Comparison of ENCODE assay signal across 38 cellular contexts in the genomic region with DNA sequence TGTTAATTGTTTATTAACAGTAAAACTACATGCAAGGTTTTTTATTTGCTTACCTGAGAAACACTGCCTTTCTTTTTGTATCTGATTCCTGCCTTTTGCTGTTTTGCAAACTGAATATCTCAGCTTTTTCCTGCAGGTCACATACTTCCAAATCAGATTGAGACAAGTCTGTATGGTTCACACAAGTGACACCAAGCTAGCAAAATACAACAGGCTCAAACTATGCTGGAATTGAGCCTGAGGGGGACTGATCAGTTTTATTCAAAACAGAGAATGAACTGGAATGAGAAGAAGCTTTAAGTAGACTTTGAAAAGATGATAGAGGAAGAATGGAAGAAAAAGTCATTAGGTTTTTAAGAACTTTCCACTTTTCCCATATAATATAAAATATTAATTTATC.
"Had no signal": no experiment of that assay in that cellular context is flagged by ENCODE, and none has a peak within 500 bp of the region (broad histone marks: within the 10 kb centered on the region; RNA-seq: fewer than 3 reads in every experiment).

No MANE protein-coding gene starts in this region.

- H3K4me1 Mint-ChIP-seq: activated naive CD4-positive, alpha-beta T cell treated with anti-CD3 and anti-CD28 coated beads, Interleukin-2, amount 50 U/mL, for 24 hours; activated T-helper 17 cell treated with anti-CD3 and anti-CD28 coated beads, Interleukin-2, amount 50 U/mL, for 72 hours; brain; central memory CD8-positive, alpha-beta T cell had no signal

- H3K36me3 ChIP-seq: adrenal gland, ascending aorta, brain microvascular endothelial cell, breast epithelium, cardiac muscle cell had no signal

- DNase-seq: activated effector memory CD4-positive, alpha-beta T cell treated with anti-CD3 and anti-CD28 coated beads, Interleukin-2, amount 50 U/mL, for 16 hours; activated effector memory CD4-positive, alpha-beta T cell treated with Interleukin-2 at 50 U/mL for 16 hours; activated gamma-delta T cell; activated gamma-delta T cell treated with Interleukin-2 at 50 U/mL for 16 hours; activated naive CD4-positive, alpha-beta T cell; activated naive CD4-positive, alpha-beta T cell treated with anti-CD3 and anti-CD28 coated beads for 36 hours; activated naive CD4-positive, alpha-beta T cell treated with anti-CD3 and anti-CD28 coated beads, Interleukin-2, amount 10 ng/mL, durations not matched to agents 7 days and 5 days; activated naive CD4-positive, alpha-beta T cell treated with anti-CD3 and anti-CD28 coated beads, Interleukin-2, amount 50 U/mL, for 16 hours; activated naive CD4-positive, alpha-beta T cell treated with Interleukin-2 at 50 U/mL for 16 hours; activated naive CD8-positive, alpha-beta T cell treated with anti-CD3 and anti-CD28 coated beads for 36 hours; activated naive CD8-positive, alpha-beta T cell treated with anti-CD3 and anti-CD28 coated beads, Interleukin-2, amount 10 ng/mL, durations not matched to agents 7 days and 5 days; activated naive CD8-positive, alpha-beta T cell treated with anti-CD3 and anti-CD28 coated beads, Interleukin-2, amount 50 U/mL, for 24 hours; activated T-cell treated with anti-CD3 and anti-CD28 coated beads, Interleukin-2, amount 50 U/mL, for 1 hour; activated T-cell treated with anti-CD3 and anti-CD28 coated beads, Interleukin-2, amount 50 U/mL, for 24 hours; activated T-cell treated with anti-CD3 and anti-CD28 coated beads, Interleukin-2, amount 50 U/mL, for 4 hours; activated T-cell treated with anti-CD3 and anti-CD28 coated beads, Interleukin-2, amount 50 U/mL, for 48 hours; activated T-cell treated with anti-CD3 and anti-CD28 coated beads, Interleukin-2, amount 50 U/mL, for 72 hours; adrenal gland; amniotic stem cell; amygdala; anterior cingulate cortex; aorta; body of pancreas; brain microvascular endothelial cell; caudate nucleus; central memory CD4-positive, alpha-beta T cell; cerebellar nuclear complex had no signal

- H3K27ac Mint-ChIP-seq: activated naive CD4-positive, alpha-beta T cell treated with anti-CD3 and anti-CD28 coated beads for 36 hours; activated naive CD4-positive, alpha-beta T cell treated with anti-CD3 and anti-CD28 coated beads, Interleukin-2, amount 10 ng/mL, durations not matched to agents 7 days and 5 days; activated naive CD4-positive, alpha-beta T cell treated with anti-CD3 and anti-CD28 coated beads, Interleukin-2, amount 50 U/mL, for 24 hours; activated naive CD4-positive, alpha-beta T cell treated with anti-CD3 and anti-CD28 coated beads, Interleukin-2, amount 50 U/mL, for 72 hours; activated naive CD8-positive, alpha-beta T cell; activated naive CD8-positive, alpha-beta T cell treated with anti-CD3 and anti-CD28 coated beads for 36 hours; activated naive CD8-positive, alpha-beta T cell treated with anti-CD3 and anti-CD28 coated beads, Interleukin-2, amount 10 ng/mL, durations not matched to agents 7 days and 5 days; activated naive CD8-positive, alpha-beta T cell treated with anti-CD3 and anti-CD28 coated beads, Interleukin-2, amount 50 U/mL, for 24 hours; activated T-cell treated with anti-CD3 and anti-CD28 coated beads, Interleukin-2, amount 50 U/mL, for 24 hours; activated T-cell treated with anti-CD3 and anti-CD28 coated beads, Interleukin-2, amount 50 U/mL, for 72 hours; activated T-helper 1 cell treated with anti-CD3 and anti-CD28 coated beads, Interleukin-12 subunit alpha, Interleukin-12 subunit beta, Interleukin-2, Interleukin-4 antibody, amounts not matched to agents 30 ng/mL and 10 ng/mL and 1 ng/mL, durations not matched to agents 14 hours and 24 hours and 36 hours; activated T-helper 17 cell treated with anti-CD3 and anti-CD28 coated beads, Interleukin-2, amount 50 U/mL, for 72 hours; activated T-helper 2 cell treated with anti-CD3 and anti-CD28 coated beads, Interferon-gamma antibody, Interleukin-2, Interleukin-4, amounts not matched to agents 10 μg/mL and 5 μg/mL and 100 μg/mL, durations not matched to agents 14 hours and 24 hours and 36 hours; brain had no signal

- H3K9me3 ChIP-seq: adrenal gland, ascending aorta, body of pancreas, breast epithelium had no signal

- H3K27me3 Mint-ChIP-seq: activated naive CD4-positive, alpha-beta T cell treated with anti-CD3 and anti-CD28 coated beads, Interleukin-2, amount 50 U/mL, for 24 hours; activated naive CD8-positive, alpha-beta T cell treated with anti-CD3 and anti-CD28 coated beads for 36 hours; activated naive CD8-positive, alpha-beta T cell treated with anti-CD3 and anti-CD28 coated beads, Interleukin-2, amount 10 ng/mL, durations not matched to agents 7 days and 5 days; activated naive CD8-positive, alpha-beta T cell treated with anti-CD3 and anti-CD28 coated beads, Interleukin-2, amount 50 U/mL, for 24 hours; activated T-cell treated with anti-CD3 and anti-CD28 coated beads, Interleukin-2, amount 50 U/mL, for 24 hours; activated T-helper 17 cell treated with anti-CD3 and anti-CD28 coated beads, Interleukin-2, amount 50 U/mL, for 72 hours; central memory CD8-positive, alpha-beta T cell had no signal

- H3K27ac ChIP-seq: adrenal gland, ascending aorta, body of pancreas, brain microvascular endothelial cell, cardiac muscle cell had no signal

- H3K4me3 ChIP-seq: adrenal gland, ascending aorta, body of pancreas, breast epithelium, cardiac muscle cell had no signal

- H3K9me3 Mint-ChIP-seq: activated naive CD4-positive, alpha-beta T cell treated with anti-CD3 and anti-CD28 coated beads for 36 hours; activated naive CD4-positive, alpha-beta T cell treated with anti-CD3 and anti-CD28 coated beads, Interleukin-2, amount 10 ng/mL, durations not matched to agents 7 days and 5 days; activated naive CD4-positive, alpha-beta T cell treated with anti-CD3 and anti-CD28 coated beads, Interleukin-2, amount 50 U/mL, for 24 hours; activated naive CD8-positive, alpha-beta T cell treated with anti-CD3 and anti-CD28 coated beads for 36 hours; activated naive CD8-positive, alpha-beta T cell treated with anti-CD3 and anti-CD28 coated beads, Interleukin-2, amount 50 U/mL, for 24 hours; activated T-cell treated with anti-CD3 and anti-CD28 coated beads, Interleukin-2, amount 50 U/mL, for 24 hours; activated T-cell treated with anti-CD3 and anti-CD28 coated beads, Interleukin-2, amount 50 U/mL, for 4 hours; activated T-cell treated with anti-CD3 and anti-CD28 coated beads, Interleukin-2, amount 50 U/mL, for 72 hours; activated T-helper 1 cell treated with anti-CD3 and anti-CD28 coated beads, Interleukin-12 subunit alpha, Interleukin-12 subunit beta, Interleukin-2, Interleukin-4 antibody, amounts not matched to agents 30 ng/mL and 10 ng/mL and 1 ng/mL, durations not matched to agents 14 hours and 24 hours and 36 hours; activated T-helper 17 cell treated with anti-CD3 and anti-CD28 coated beads, Interleukin-2, amount 50 U/mL, for 72 hours; activated T-helper 2 cell treated with anti-CD3 and anti-CD28 coated beads, Interferon-gamma antibody, Interleukin-2, Interleukin-4, amounts not matched to agents 10 μg/mL and 5 μg/mL and 100 μg/mL, durations not matched to agents 14 hours and 24 hours and 36 hours; brain; central memory CD8-positive, alpha-beta T cell had no signal

- ATAC-seq: activated naive CD4-positive, alpha-beta T cell treated with anti-CD3 and anti-CD28 coated beads, Interleukin-2, amount 50 U/mL, for 72 hours; activated naive CD8-positive, alpha-beta T cell treated with anti-CD3 and anti-CD28 coated beads, Interleukin-2, amount 50 U/mL, for 24 hours; activated T-cell treated with anti-CD3 and anti-CD28 coated beads, Interleukin-2, amount 50 U/mL, for 4 hours; activated T-cell treated with anti-CD3 and anti-CD28 coated beads, Interleukin-2, amount 50 U/mL, for 72 hours; activated T-helper 17 cell treated with anti-CD3 and anti-CD28 coated beads, Interleukin-2, amount 50 U/mL, for 72 hours; body of pancreas had no signal

- H3K27me3 ChIP-seq: adrenal gland, ascending aorta, body of pancreas, brain microvascular endothelial cell, breast epithelium, cardiac muscle cell had no signal

- H3K4me1 ChIP-seq: adrenal gland, ascending aorta, body of pancreas had no signal

- H3K4me3 Mint-ChIP-seq: activated naive CD4-positive, alpha-beta T cell treated with anti-CD3 and anti-CD28 coated beads for 36 hours; activated naive CD4-positive, alpha-beta T cell treated with anti-CD3 and anti-CD28 coated beads, Interleukin-2, amount 10 ng/mL, durations not matched to agents 7 days and 5 days; activated naive CD4-positive, alpha-beta T cell treated with anti-CD3 and anti-CD28 coated beads, Interleukin-2, amount 50 U/mL, for 24 hours; activated naive CD8-positive, alpha-beta T cell; activated naive CD8-positive, alpha-beta T cell treated with anti-CD3 and anti-CD28 coated beads for 36 hours; activated naive CD8-positive, alpha-beta T cell treated with anti-CD3 and anti-CD28 coated beads, Interleukin-2, amount 10 ng/mL, durations not matched to agents 7 days and 5 days; activated naive CD8-positive, alpha-beta T cell treated with anti-CD3 and anti-CD28 coated beads, Interleukin-2, amount 50 U/mL, for 24 hours; activated T-cell treated with anti-CD3 and anti-CD28 coated beads, Interleukin-2, amount 50 U/mL, for 24 hours; activated T-cell treated with anti-CD3 and anti-CD28 coated beads, Interleukin-2, amount 50 U/mL, for 4 hours; activated T-cell treated with anti-CD3 and anti-CD28 coated beads, Interleukin-2, amount 50 U/mL, for 72 hours; activated T-helper 1 cell treated with anti-CD3 and anti-CD28 coated beads, Interleukin-12 subunit alpha, Interleukin-12 subunit beta, Interleukin-2, Interleukin-4 antibody, amounts not matched to agents 30 ng/mL and 10 ng/mL and 1 ng/mL, durations not matched to agents 14 hours and 24 hours and 36 hours; activated T-helper 17 cell treated with anti-CD3 and anti-CD28 coated beads, Interleukin-2, amount 50 U/mL, for 72 hours; brain; central memory CD8-positive, alpha-beta T cell had no signal

- H3K36me3 Mint-ChIP-seq: activated naive CD4-positive, alpha-beta T cell treated with anti-CD3 and anti-CD28 coated beads, Interleukin-2, amount 10 ng/mL, durations not matched to agents 7 days and 5 days; activated naive CD4-positive, alpha-beta T cell treated with anti-CD3 and anti-CD28 coated beads, Interleukin-2, amount 50 U/mL, for 24 hours; activated naive CD4-positive, alpha-beta T cell treated with anti-CD3 and anti-CD28 coated beads, Interleukin-2, amount 50 U/mL, for 72 hours; activated naive CD8-positive, alpha-beta T cell; activated naive CD8-positive, alpha-beta T cell treated with anti-CD3 and anti-CD28 coated beads for 36 hours; activated naive CD8-positive, alpha-beta T cell treated with anti-CD3 and anti-CD28 coated beads, Interleukin-2, amount 10 ng/mL, durations not matched to agents 7 days and 5 days; brain had no signal
